In genomic region chr5:174419523-174420132, GRCh38 we compare ENCODE assay signal across 8 cellular contexts.
DNase-seq lines count a peak whose midpoint lies in the region; ATAC-seq and TF ChIP-seq lines count a peak whose summit lies in the region.

No MANE protein-coding gene starts in this region.

- intact Hi-C loops in colonic mucosa (cut with DNase I) = loop anchor here (1.0 to 10.0 kb wide), 3 partner anchors 318 to 515 kb away; no protein-coding TSS in a partner anchor

- no peak overlapping the region for H3K27ac ChIP-seq in colonic mucosa

- no peaks in the 10 kb centered on the region for H3K36me3 ChIP-seq in colonic mucosa

- H3K27me3 ChIP-seq in colonic mucosa = no peaks in the 10 kb centered on the region

- peak; percentile 87 for TF ChIP-seq CTCF in colonic mucosa (IDR thresholded peaks at IDR 0.05)

- ATAC-seq in HG03064 (IDR thresholded peaks at IDR 0.05; ENCODE audit: low read depth, unreplicated experiment) = peak; percentile 73

- no peak overlapping the region for H3K4me3 ChIP-seq in colonic mucosa

- H3K9me3 ChIP-seq in colonic mucosa = no peaks in the 10 kb centered on the region

- H3K9ac ChIP-seq in colonic mucosa (ENCODE audit: low read depth in 2 of 2, low read length in 2 of 2) = no peak overlapping the region

- peak; percentile 30 to 77 for DNase-seq in NCI-H524 (lab: John Stamatoyannopoulos, UW)
- no peak for DNase-seq in NCI-H524 treated with DMSO at 0.1 percent for 48 hours (lab: John Stamatoyannopoulos, UW)
- peak; percentile 50 for DNase-seq in NCI-H345 treated with DMSO at 0.1 percent for 48 hours (lab: John Stamatoyannopoulos, UW; ENCODE audit: unreplicated experiment)
- DNase-seq in activated CD4-positive, alpha-beta T cell treated with anti-CD3 and anti-CD28 coated beads for 48 hours = peak; percentile 90
- peak; percentile 85 for DNase-seq in colonic mucosa
- peak; percentile 71 for DNase-seq in kidney glomerular epithelial cell (lab: John Stamatoyannopoulos, UW)
- peak; percentile 61 for DNase-seq in stimulated activated CD4-positive, alpha-beta T cell treated with anti-CD3 and anti-CD28 coated beads, Interleukin-2, amount 100 ng/mL, for 4 hours (ENCODE audit: low read depth)

- H3K4me1 ChIP-seq in colonic mucosa = no peaks in the 10 kb centered on the region
